Comparison of ENCODE assay signal across 15 cellular contexts in genomic region chr10:11104772-11105675, GRCh38.
A peak's percentile ranks its signal among the peaks of the same experiment; 100 is the strongest.
DNase-seq lines count a peak whose midpoint lies in the region; ATAC-seq and TF ChIP-seq lines count a peak whose summit lies in the region.
"Had no signal": no experiment of that assay in that cellular context is flagged by ENCODE, and none has a peak within 500 bp of the region (broad histone marks: within the 10 kb centered on the region; RNA-seq: fewer than 3 reads in every experiment).

No MANE protein-coding gene starts in this region.

- TF ChIP-seq CTCF in HEK293 (tag by site-specific recombination; IDR thresholded peaks at IDR 0.05) (no peak), gastrocnemius medialis (IDR thresholded peaks at IDR 0.05 in 4 of 5, conservative IDR thresholded peaks at IDR 0.05 in 1 of 5) (no peak), foreskin fibroblast (IDR thresholded peaks at IDR 0.05; ENCODE audit: low read depth, low read length) (no peak)

- in situ Hi-C loops in gastrocnemius medialis (cut with MboI; ENCODE audit: low sequenced_read_pairs in 4 of 4) = no loop called here

- H3K4me1 Mint-ChIP-seq in activated naive CD4-positive, alpha-beta T cell treated with anti-CD3 and anti-CD28 coated beads for 36 hours (ENCODE audit: low read depth) = peaks cover 12% of the 10 kb centered on the region
- peaks cover 16% of the 10 kb centered on the region for H3K4me1 Mint-ChIP-seq in activated CD8-positive, alpha-beta T cell treated with anti-CD3 and anti-CD28 coated beads, Interleukin-2, amount 10 ng/mL, durations not matched to agents 7 days and 5 days (ENCODE audit: low read depth)

- no peak overlapping the region for H3K4me3 ChIP-seq in HEK293 (ENCODE audit: low read depth, low read length)
- no peak overlapping the region for H3K4me3 ChIP-seq in gastrocnemius medialis
- no peak overlapping the region for H3K4me3 ChIP-seq in foreskin fibroblast (ENCODE audit: low read depth in 1 of 2, low read length in 2 of 2)
- H3K4me3 ChIP-seq: coronary artery, MG63, SJCRH30 had no signal

- no peaks in the 10 kb centered on the region for H3K27me3 Mint-ChIP-seq in activated naive CD4-positive, alpha-beta T cell treated with anti-CD3 and anti-CD28 coated beads for 36 hours (ENCODE audit: low read depth)
- peaks cover 20% of the 10 kb centered on the region for H3K27me3 Mint-ChIP-seq in activated CD8-positive, alpha-beta T cell treated with anti-CD3 and anti-CD28 coated beads, Interleukin-2, amount 10 ng/mL, durations not matched to agents 7 days and 5 days (ENCODE audit: low read depth)

- H3K4me1 ChIP-seq in HEK293 (ENCODE audit: control insufficient read depth, insufficient read depth, low read length) (no peaks in the 10 kb centered on the region), gastrocnemius medialis (no peaks in the 10 kb centered on the region)
- H3K4me1 ChIP-seq: SJCRH30 had no signal

- H3K27me3 ChIP-seq in gastrocnemius medialis = no peaks in the 10 kb centered on the region
- H3K27me3 ChIP-seq: MG63, SJCRH30 had no signal

- CTCF ChIA-PET in activated naive CD4-positive, alpha-beta T cell treated with anti-CD3 and anti-CD28 coated beads for 36 hours (lab: Charles Lee) = interaction anchor here (1.1 kb wide), 1 partner anchor 41 kb away, joined by 3 read pairs; no protein-coding TSS in a partner anchor
- CTCF ChIA-PET in HEK293 (lab: Yijun Ruan, JAX) = interaction anchor here (0.8 to 2.2 kb wide), 2 partner anchors 162 to 166 kb away, joined by 3 to 6 read pairs; no protein-coding TSS in a partner anchor
- CTCF ChIA-PET in activated CD8-positive, alpha-beta T cell treated with anti-CD3 and anti-CD28 coated beads, Interleukin-2, amount 10 ng/mL, durations not matched to agents 7 days and 5 days (lab: Charles Lee) = interaction anchor here (1.0 to 3.4 kb wide), 5 partner anchors 10 to 69 kb away, joined by 3 to 18 read pairs (median 5); no protein-coding TSS in a partner anchor

- POLR2A ChIA-PET in HEK293 (lab: Yijun Ruan, JAX) = no interaction called here
- POLR2A ChIA-PET in activated CD8-positive, alpha-beta T cell treated with anti-CD3 and anti-CD28 coated beads, Interleukin-2, amount 10 ng/mL, durations not matched to agents 7 days and 5 days (lab: Charles Lee) = interaction anchor here (0.6 to 3.1 kb wide), 6 partner anchors 40 to 133 kb away, joined by 3 to 31 read pairs (median 6); no protein-coding TSS in a partner anchor

- no peak overlapping the region for H3K27ac Mint-ChIP-seq in activated naive CD4-positive, alpha-beta T cell treated with anti-CD3 and anti-CD28 coated beads for 36 hours
- peak overlapping the region; percentile 80 for H3K27ac Mint-ChIP-seq in activated CD8-positive, alpha-beta T cell treated with anti-CD3 and anti-CD28 coated beads, Interleukin-2, amount 10 ng/mL, durations not matched to agents 7 days and 5 days

- no peaks in the 10 kb centered on the region for H3K9me3 Mint-ChIP-seq in activated naive CD4-positive, alpha-beta T cell treated with anti-CD3 and anti-CD28 coated beads for 36 hours
- H3K9me3 Mint-ChIP-seq in activated CD8-positive, alpha-beta T cell treated with anti-CD3 and anti-CD28 coated beads, Interleukin-2, amount 10 ng/mL, durations not matched to agents 7 days and 5 days (ENCODE audit: insufficient read depth) = no peaks in the 10 kb centered on the region

- H3K36me3 Mint-ChIP-seq in activated naive CD4-positive, alpha-beta T cell treated with anti-CD3 and anti-CD28 coated beads for 36 hours (ENCODE audit: low read depth) = no peaks in the 10 kb centered on the region
- H3K36me3 Mint-ChIP-seq in activated CD8-positive, alpha-beta T cell treated with anti-CD3 and anti-CD28 coated beads, Interleukin-2, amount 10 ng/mL, durations not matched to agents 7 days and 5 days (ENCODE audit: low read depth) = peaks cover 2% of the 10 kb centered on the region

- ATAC-seq in activated CD8-positive, alpha-beta T cell treated with anti-CD3 and anti-CD28 coated beads, Interleukin-2, amount 10 ng/mL, durations not matched to agents 7 days and 5 days = peak; percentile 78
- ATAC-seq in gastrocnemius medialis = peak; percentile 61 to 91
- ATAC-seq: esophagus mucosa had no signal

- intact Hi-C loops in activated naive CD4-positive, alpha-beta T cell treated with anti-CD3 and anti-CD28 coated beads for 36 hours (cut with micrococcal nuclease) = loop anchor here (5.0 kb wide), 1 partner anchor 88 kb away; the partner anchor contains the start of gene CELF2
- intact Hi-C loops in gastrocnemius medialis (cut with DNase I; ENCODE audit: low total_unique reads) = no loop called here

- no peak overlapping the region for H3K4me3 Mint-ChIP-seq in activated naive CD4-positive, alpha-beta T cell treated with anti-CD3 and anti-CD28 coated beads for 36 hours
- peak overlapping the region; percentile 47 for H3K4me3 Mint-ChIP-seq in activated CD8-positive, alpha-beta T cell treated with anti-CD3 and anti-CD28 coated beads, Interleukin-2, amount 10 ng/mL, durations not matched to agents 7 days and 5 days

- H3K9me3 ChIP-seq in HEK293 (ENCODE audit: control insufficient read depth, insufficient read depth, low read depth, low read length) = no peaks in the 10 kb centered on the region
- H3K9me3 ChIP-seq in gastrocnemius medialis = no peaks in the 10 kb centered on the region
- H3K9me3 ChIP-seq: MG63, SJCRH30 had no signal

- peak; percentile 21 for DNase-seq in activated naive CD4-positive, alpha-beta T cell treated with anti-CD3 and anti-CD28 coated beads for 36 hours
- DNase-seq in activated naive CD4-positive, alpha-beta T cell treated with Interleukin-2 at 50 U/mL for 16 hours = no peak
- peak; percentile 39 for DNase-seq in activated CD8-positive, alpha-beta T cell treated with anti-CD3 and anti-CD28 coated beads, Interleukin-2, amount 10 ng/mL, durations not matched to agents 7 days and 5 days
- DNase-seq in gastrocnemius medialis = peak; percentile 21 to 54
- DNase-seq in foreskin fibroblast = no peak
- DNase-seq in stimulated activated CD4-positive, alpha-beta T cell treated with anti-CD3 and anti-CD28 coated beads, Interleukin-2, amount 100 ng/mL, for 48 hours = no peak
- no peak for DNase-seq in NCI-H2227 (lab: John Stamatoyannopoulos, UW; ENCODE audit: unreplicated experiment)
- DNase-seq: amygdala, kidney glomerular epithelial cell, MG63, NCI-H2107, SJCRH30 had no signal

- H3K36me3 ChIP-seq in HEK293 (ENCODE audit: control insufficient read depth in 2 of 2, insufficient read depth in 1 of 2, low read length in 2 of 2) = no peaks in the 10 kb centered on the region
- no peaks in the 10 kb centered on the region for H3K36me3 ChIP-seq in gastrocnemius medialis
- H3K36me3 ChIP-seq: MG63 had no signal

- H3K27ac ChIP-seq in HEK293 (ENCODE audit: extremely low read depth, low read depth, low read length) (no peak overlapping the region), gastrocnemius medialis (no peak overlapping the region)
- H3K27ac ChIP-seq: coronary artery, SJCRH30 had no signal

- TF ChIP-seq POLR2A in gastrocnemius medialis (IDR thresholded peaks at IDR 0.05) = no peak

TF ChIP-seq in HEK293, 187 proteins besides CTCF, POLR2A, EP300 and RAD21:
- TF ChIP-seq ZNF335 (tag by site-specific recombination; conservative IDR thresholded peaks at IDR 0.05) (no peak), GFI1B (tag by site-specific recombination; IDR thresholded peaks at IDR 0.05) (no peak), ZNF112 (tag by site-specific recombination; IDR thresholded peaks at IDR 0.05) (peak; percentile 61; the same call in 1 of the 2 replicates), PRDM10 (tag by site-specific recombination; IDR thresholded peaks at IDR 0.05) (no peak), IKZF3 (tag by site-specific recombination; IDR thresholded peaks at IDR 0.05) (no peak), SALL2 (tag by site-specific recombination; IDR thresholded peaks at IDR 0.05; ENCODE audit: borderline replicate concordance) (no peak), ZSCAN5A (tag by site-specific recombination; IDR thresholded peaks at IDR 0.05) (no peak), ZSCAN16 (tag by site-specific recombination; IDR thresholded peaks at IDR 0.05) (no peak), MZF1 (tag by site-specific recombination; IDR thresholded peaks at IDR 0.05; ENCODE audit: borderline replicate concordance) (no peak)

Comparison
In these comparisons a context has a peak if more than half of its experiments do, and no peak if none do; other contexts are left out.
1. DNase-seq: peak in activated naive CD4-positive, alpha-beta T cell treated with anti-CD3 and anti-CD28 coated beads for 36 hours (single experiment), activated CD8-positive, alpha-beta T cell treated with anti-CD3 and anti-CD28 coated beads, Interleukin-2, amount 10 ng/mL, durations not matched to agents 7 days and 5 days (single experiment) and gastrocnemius medialis (2 of 2); none in activated naive CD4-positive, alpha-beta T cell treated with Interleukin-2 at 50 U/mL for 16 hours (single experiment), foreskin fibroblast (0 of 2), stimulated activated CD4-positive, alpha-beta T cell treated with anti-CD3 and anti-CD28 coated beads, Interleukin-2, amount 100 ng/mL, for 48 hours (0 of 2) and NCI-H2227 (single experiment).